ENCODE assay signal across 13 cellular contexts in genomic region chr4:62571494-62571893, GRCh38.
DNase-seq lines count a peak whose midpoint lies in the region; ATAC-seq and TF ChIP-seq lines count a peak whose summit lies in the region.
"Had no signal": no experiment of that assay in that cellular context is flagged by ENCODE, and none has a peak within 500 bp of the region (broad histone marks: within the 10 kb centered on the region; RNA-seq: fewer than 3 reads in every experiment).

No MANE protein-coding gene starts in this region.

- no peaks in the 10 kb centered on the region for H3K4me1 ChIP-seq in Peyer's patch
- no peaks in the 10 kb centered on the region for H3K4me1 ChIP-seq in transverse colon

- H3K4me3 ChIP-seq in Peyer's patch, result no peak overlapping the region
- H3K4me3 ChIP-seq in transverse colon, result no peak overlapping the region
- H3K4me3 ChIP-seq: GM23338 had no signal

- H3K27ac ChIP-seq in Peyer's patch (no peak overlapping the region), transverse colon (no peak overlapping the region)

- TF ChIP-seq POLR2A in Peyer's patch (IDR thresholded peaks at IDR 0.05) (no peak), transverse colon (IDR thresholded peaks at IDR 0.05) (no peak)

- H3K27me3 ChIP-seq in Peyer's patch (no peaks in the 10 kb centered on the region), transverse colon (no peaks in the 10 kb centered on the region)

- TF ChIP-seq CTCF in Peyer's patch (IDR thresholded peaks at IDR 0.05) (no peak), transverse colon (IDR thresholded peaks at IDR 0.05) (no peak)

- DNase-seq in HT-29 (ENCODE audit: low spot score) (peak; percentile 6), Peyer's patch (peak in 2 of 3 donors; percentile 63 to 67), left kidney (ENCODE audit: low read depth, low spot score) (peak; percentile 2), transverse colon (peak; percentile 21), SW480 (ENCODE audit: low spot score) (no peak)
- DNase-seq: C1 segment of cervical spinal cord, COR-L47, DMS153, DND-41, H9 had no signal

- H3K36me3 ChIP-seq in Peyer's patch, result no peaks in the 10 kb centered on the region
- no peaks in the 10 kb centered on the region for H3K36me3 ChIP-seq in transverse colon

- H3K9me3 ChIP-seq in Peyer's patch, result no peaks in the 10 kb centered on the region
- no peaks in the 10 kb centered on the region for H3K9me3 ChIP-seq in transverse colon

- intact Hi-C loops in transverse colon (cut with DNase I; ENCODE audit: low total_unique reads), result no loop called here

- in situ Hi-C loops in transverse colon (cut with MboI; ENCODE audit: low pct_ligation_motif_present in 1 of 4, low pct_unique_long_range_greater_than_20kb in 1 of 4, low sequenced_read_pairs in 3 of 4), result no loop called here

- no peak for TF ChIP-seq EP300 in transverse colon (IDR thresholded peaks at IDR 0.05; ENCODE audit: low read depth)

- ATAC-seq in GM18858 (IDR thresholded peaks at IDR 0.05; ENCODE audit: unreplicated experiment), result no peak
- ATAC-seq: GM23338, HCT116 had no signal

- 54% methylated on average over 4 of the region's 4 CpGs; no CpG with 5 or more reads in 1 of the 2 donors for WGBS in transverse colon (ENCODE audit: low coverage in 1 of 2), 2 donors
